In the genomic region with DNA sequence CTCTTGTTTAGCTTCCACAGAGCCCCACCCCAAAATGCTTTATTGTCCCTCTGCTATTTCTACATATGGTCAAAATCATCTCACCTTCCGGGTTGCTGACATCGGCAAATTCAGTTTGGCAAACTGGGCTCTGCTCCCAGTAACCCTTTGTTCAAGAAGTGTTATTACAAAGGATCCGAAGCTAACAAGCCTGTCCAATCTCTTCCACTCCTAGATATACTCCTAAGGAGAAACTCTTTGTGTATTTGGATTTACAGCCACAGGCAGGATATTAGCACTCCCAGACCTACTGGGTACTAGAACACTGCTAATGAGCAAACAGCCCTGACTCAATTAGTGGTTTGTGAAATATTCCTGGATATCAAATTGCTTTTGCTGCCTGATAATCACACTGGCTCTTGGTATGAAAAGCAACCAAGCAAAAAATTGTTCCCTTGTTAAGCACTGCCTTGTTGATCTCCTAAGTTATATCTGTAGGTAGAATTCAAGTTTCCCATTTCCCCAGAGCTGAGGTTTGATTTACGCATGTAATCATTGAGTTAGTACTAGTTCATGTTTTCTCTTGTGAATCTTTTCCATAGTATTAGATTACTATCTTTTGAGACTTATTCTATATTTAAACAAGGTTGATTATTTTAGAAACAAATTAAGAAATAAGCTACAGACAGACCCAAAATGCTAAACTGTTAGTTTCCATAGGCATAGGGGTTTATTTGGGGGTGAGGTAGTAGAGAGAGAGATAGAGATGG, we compare ENCODE assay signal across 8 cellular contexts. TPM values are rescaled to one million over a fixed set of nuclear protein-coding genes. Genes with fewer than 3 reads are reported as not detected.
A peak's percentile ranks its signal among the peaks of the same experiment; 100 is the strongest.
DNase-seq lines count a peak whose midpoint lies in the region; ATAC-seq and TF ChIP-seq lines count a peak whose summit lies in the region.

No MANE protein-coding gene starts in this region.

- no peaks in the 10 kb centered on the region for H3K9me2 ChIP-seq in MM.1S (replicated peaks; ENCODE audit: insufficient read depth, low read length)

- ATAC-seq in WTC11 (no peak), HG03196 (IDR thresholded peaks at IDR 0.05; ENCODE audit: unreplicated experiment) (no peak)

- H3K36me3 Mint-ChIP-seq in WTC11 = no peaks in the 10 kb centered on the region

- no peak overlapping the region; the same call in 1 of the 2 replicates for H3K27ac Mint-ChIP-seq in WTC11

- H3K27ac ChIP-seq in MM.1S (ENCODE audit: low read length) = no peak overlapping the region

- peaks cover 24% of the 10 kb centered on the region for H3K4me1 ChIP-seq in MM.1S (ENCODE audit: low read length)

- H3K9me3 Mint-ChIP-seq in WTC11 = no peaks in the 10 kb centered on the region

- no peak overlapping the region for H2AFZ ChIP-seq in MM.1S (ENCODE audit: low read length)

- H3K4me2 ChIP-seq in MM.1S (ENCODE audit: low read depth, low read length) = 0 out of 2 replicates have a peak overlapping the region, but pooled peaks have one; percentile 2

- H3K4me3 ChIP-seq in MM.1S (ENCODE audit: low read length) = no peak overlapping the region
- H3K4me3 ChIP-seq in retinal pigment epithelial cell (ENCODE audit: low read length) = peak overlapping the region; percentile 91

- H4K20me1 ChIP-seq in MM.1S (ENCODE audit: insufficient read depth, low read length) = no peaks in the 10 kb centered on the region

- peaks cover 19% of the 10 kb centered on the region for H3K79me2 ChIP-seq in MM.1S (ENCODE audit: low read length)

- H3K36me3 ChIP-seq in MM.1S (replicated peaks; ENCODE audit: insufficient read depth, low read length) = no peaks in the 10 kb centered on the region

- CTCF ChIA-PET in WTC11 (lab: Charles Lee) = interaction anchor here (1.8 kb wide), 1 partner anchor 979 kb away, joined by 4 read pairs; no protein-coding TSS in a partner anchor

- H3K27me3 ChIP-seq in MM.1S (replicated peaks; ENCODE audit: insufficient read depth, low read length) = no peaks in the 10 kb centered on the region

- peaks cover 38% of the 10 kb centered on the region for H3F3A ChIP-seq in MM.1S (ENCODE audit: insufficient read depth, low read length)

- H3K4me3 Mint-ChIP-seq in WTC11 = peak overlapping the region; percentile 76

- POLR2A ChIA-PET in WTC11 (lab: Charles Lee) = no interaction called here

- peaks cover 29% of the 10 kb centered on the region for H3K4me1 Mint-ChIP-seq in WTC11

- peaks cover 35% of the 10 kb centered on the region for H3K27me3 Mint-ChIP-seq in WTC11 (ENCODE audit: low read depth)

- no peaks in the 10 kb centered on the region for H3K9me3 ChIP-seq in MM.1S (replicated peaks; ENCODE audit: insufficient read depth, low read length)

- DNase-seq in CD1c-positive myeloid dendritic cell (ENCODE audit: extremely low spot score) (peak; percentile 63), MM.1S (no peak), WTC11 (ENCODE audit: low spot score) (no peak), foreskin melanocyte (peak; percentile 31), retinal pigment epithelial cell (ENCODE audit: low read depth) (peak; percentile 80), Kasumi-1 (lab: John Stamatoyannopoulos, UW) (no peak)
- DNase-seq in activated CD4-positive, alpha-beta T cell treated with anti-CD3 and anti-CD28 coated beads, Interleukin-2, amount 50 U/mL, for 4 hours = no peak

- TF ChIP-seq CTCF in MM.1S (IDR thresholded peaks at IDR 0.05; ENCODE audit: low read length) (no peak), WTC11 (IDR thresholded peaks at IDR 0.05) (no peak), retinal pigment epithelial cell (conservative IDR thresholded peaks at IDR 0.05; ENCODE audit: low read depth, low read length) (no peak)

- H3K9ac ChIP-seq in MM.1S (ENCODE audit: low read length) = no peak overlapping the region

TF ChIP-seq in WTC11, 78 proteins besides CTCF, POLR2A, EP300 and RAD21:
- no peak for TF ChIP-seq CREB1 (CRISPR knock-in tag; IDR thresholded peaks at IDR 0.05)
- no peak for TF ChIP-seq HMGA2 (CRISPR knock-in tag; IDR thresholded peaks at IDR 0.05)
- no peak for TF ChIP-seq JUN (CRISPR knock-in tag; IDR thresholded peaks at IDR 0.05)
- no peak for TF ChIP-seq PREB (CRISPR knock-in tag; IDR thresholded peaks at IDR 0.05; ENCODE audit: borderline replicate concordance)
- TF ChIP-seq E2F4 (CRISPR knock-in tag; IDR thresholded peaks at IDR 0.05; ENCODE audit: borderline replicate concordance, low read depth) = no peak

RNA-seq across cellular contexts. Expression of gene JUN, which starts 3.8 kb away (rescaled TPM):
- 15.9 to 22.1 TPM (median 21.4 TPM) in 3 replicates for total RNA-seq in WTC11 (2021)

Comparison
In these comparisons a context has a peak if more than half of its experiments do, and no peak if none do; other contexts are left out.
1. DNase-seq: peak in CD1c-positive myeloid dendritic cell (single experiment), foreskin melanocyte (single experiment) and retinal pigment epithelial cell (single experiment); none in MM.1S (single experiment), WTC11 (single experiment), Kasumi-1 (0 of 2) and activated CD4-positive, alpha-beta T cell treated with anti-CD3 and anti-CD28 coated beads, Interleukin-2, amount 50 U/mL, for 4 hours (0 of 2).